ENCODE assay signal across 8 cellular contexts in genomic region chr16:87778830-87779579, GRCh38. TPM values are rescaled to one million over a fixed set of nuclear protein-coding genes. Genes with fewer than 3 reads are reported as not detected.
DNase-seq lines count a peak whose midpoint lies in the region; ATAC-seq and TF ChIP-seq lines count a peak whose summit lies in the region.

No MANE protein-coding gene starts in this region.

- H3K9me3 ChIP-seq in left ventricle myocardium inferior (replicated peaks): no peaks in the 10 kb centered on the region

- peak; percentile 95 for TF ChIP-seq CTCF in GM12874 (IDR thresholded peaks at IDR 0.05; ENCODE audit: insufficient read depth, low read depth, low read length)
- TF ChIP-seq CTCF in left ventricle myocardium inferior (IDR thresholded peaks at IDR 0.05; ENCODE audit: borderline replicate concordance): peak; percentile 97

- ATAC-seq in HG02798 (IDR thresholded peaks at IDR 0.05; ENCODE audit: poor library complexity, unreplicated experiment): peak; percentile 61
- no peak for ATAC-seq in HG02884 (IDR thresholded peaks at IDR 0.05; ENCODE audit: unreplicated experiment)

- DNase-seq in NCI-H1436 (lab: John Stamatoyannopoulos, UW) (peak; percentile 96), T-helper 1 cell (peak; percentile 74 to 99 (median 81)), amniotic epithelial cell (ENCODE audit: low read depth) (peak; percentile 89), left ventricle myocardium inferior (peak; percentile 87), pulmonary artery endothelial cell (ENCODE audit: low read depth, low spot score) (peak; percentile 74)

- H3K36me3 ChIP-seq in left ventricle myocardium inferior: no peaks in the 10 kb centered on the region

- intact Hi-C loops in left ventricle myocardium inferior (cut with micrococcal nuclease): loop anchor here (5.0 to 10.0 kb wide), 2 partner anchors 93 to 184 kb away; no protein-coding TSS in a partner anchor

- H3K4me1 ChIP-seq in left ventricle myocardium inferior: peaks cover 14% of the 10 kb centered on the region

- no peak overlapping the region for H3K4me3 ChIP-seq in left ventricle myocardium inferior

- H3K27ac ChIP-seq in left ventricle myocardium inferior (replicated peaks): no peak overlapping the region

- peaks cover 38% of the 10 kb centered on the region for H3K27me3 ChIP-seq in left ventricle myocardium inferior (ENCODE audit: low read depth)

RNA-seq across cellular contexts. Expression of gene KLHDC4, which starts 13.2 kb away (rescaled TPM):
- 11.7 TPM for total RNA-seq in left ventricle myocardium inferior
- total RNA-seq in pulmonary artery endothelial cell: 34.0 and 34.4 TPM in 2 replicates
